1 cellular context compared by ENCODE assay signal in genomic region chr5:87389635-87390034, GRCh38.
TF ChIP-seq lines count a peak whose summit lies in the region.

No MANE protein-coding gene starts in this region.

TF ChIP-seq in SK-N-SH treated with all-trans-retinoic acid at 6 μM for 48 hours, 23 proteins besides CTCF, POLR2A, EP300 and RAD21 (continued from another document):
- no peak for TF ChIP-seq CSRNP3 (CRISPR knock-in tag; IDR thresholded peaks at IDR 0.05)
- no peak for TF ChIP-seq CSDC2 (CRISPR knock-in tag; IDR thresholded peaks at IDR 0.05)
- TF ChIP-seq ESRRG (CRISPR knock-in tag; IDR thresholded peaks at IDR 0.05): no peak
- TF ChIP-seq PATZ1 (CRISPR knock-in tag; IDR thresholded peaks at IDR 0.05; ENCODE audit: borderline replicate concordance): no peak
- no peak for TF ChIP-seq RARB (CRISPR knock-in tag; IDR thresholded peaks at IDR 0.05)
